ENCODE assay signal across 33 cellular contexts in genomic region chr14:100778078-100778927, GRCh38. TPM values are rescaled to one million over a fixed set of nuclear protein-coding genes. Genes with fewer than 3 reads are reported as not detected.
DNase-seq lines count a peak whose midpoint lies in the region; ATAC-seq, FAIRE-seq and TF ChIP-seq lines count a peak whose summit lies in the region.
"Had no signal": no experiment of that assay in that cellular context is flagged by ENCODE, and none has a peak within 500 bp of the region (broad histone marks: within the 10 kb centered on the region; RNA-seq: fewer than 3 reads in every experiment).

No MANE protein-coding gene starts in this region.

- POLR2A ChIA-PET in K562 (lab: Yijun Ruan, JAX), result interaction anchor here (1.0 kb wide), 1 partner anchor 10 kb away, joined by 3 read pairs; no protein-coding TSS in a partner anchor

- BruUV-seq in K562 (replicated peaks; lab: Mats Ljungman, UMichigan), result no TSS peak

- H3K79me2 ChIP-seq in K562 (ENCODE audit: control insufficient read depth, insufficient read depth, low read length), result no peaks in the 10 kb centered on the region

- intact Hi-C loops in K562 (cut with micrococcal nuclease), result no loop called here

- DNase-seq in DMS 273 (lab: John Stamatoyannopoulos, UW; ENCODE audit: unreplicated experiment) (peak; percentile 15), DMS 273 treated with DMSO at 0.1 percent for 48 hours (lab: John Stamatoyannopoulos, UW) (no peak), K562 (ENCODE audit: extremely low read depth in 1 of 4, low spot score in 3 of 4) (no peak), myocyte (ENCODE audit: low read depth) (peak; percentile 65), SW480 (ENCODE audit: low spot score) (no peak), NCI-H526 treated with DMSO at 0.1 percent for 48 hours (lab: John Stamatoyannopoulos, UW) (no peak), COLO829 (ENCODE audit: low spot score) (no peak)
- DNase-seq: activated CD4-positive, alpha-beta T cell treated with anti-CD3 and anti-CD28 coated beads for 1 hour; activated CD8-positive, alpha-beta T cell treated with anti-CD3 and anti-CD28 coated beads, Interleukin-2, amount 10 ng/mL, durations not matched to agents 7 days and 5 days; activated naive CD4-positive, alpha-beta T cell; activated T-cell treated with anti-CD3 and anti-CD28 coated beads, Interleukin-2, amount 50 U/mL, for 1 hour; Caco-2; foreskin melanocyte; hippocampal formation; KG1; mucosa of descending colon; NCI-H1417 treated with DMSO at 0.1 percent for 48 hours; NCI-H2081 treated with DMSO at 0.1 percent for 48 hours; NCI-H510A had no signal

- in situ Hi-C loops in K562 (cut with MboI), result no loop called here

- no peaks in the 10 kb centered on the region for H3K36me3 ChIP-seq in K562 (ENCODE audit: control insufficient read depth, insufficient read depth, low read length)
- H3K36me3 ChIP-seq in skeletal muscle tissue (ENCODE audit: control insufficient read depth in 3 of 3, insufficient read depth in 3 of 3, low read length in 3 of 3), result no peaks in the 10 kb centered on the region
- H3K36me3 ChIP-seq: adrenal gland, BLaER1, breast epithelium, esophagus muscularis mucosa had no signal

- no peak for TF ChIP-seq POLR2A in K562 (conservative IDR thresholded peaks at IDR 0.05)

- H3K27ac ChIP-seq in K562 (ENCODE audit: extremely low read depth, low read depth, low read length) (no peak overlapping the region), skeletal muscle tissue (ENCODE audit: low read depth, low read length) (peak overlapping the region; percentile 71)
- H3K27ac ChIP-seq: 22Rv1, adrenal gland, BLaER1, breast epithelium, coronary artery, esophagus muscularis mucosa, GM23248, skin epidermis had no signal

- no peak for TF ChIP-seq CTCF in K562 (IDR thresholded peaks at IDR 0.05 in 2 of 3, conservative IDR thresholded peaks at IDR 0.05 in 1 of 3; ENCODE audit: insufficient read depth in 2 of 3, low read depth in 1 of 3, low read length in 3 of 3)

- TF ChIP-seq RAD21 in K562 (CRISPR knock-in tag; conservative IDR thresholded peaks at IDR 0.05 in 1 of 2, IDR thresholded peaks at IDR 0.05 in 1 of 2), result no peak

- no peak for ATAC-seq in K562
- ATAC-seq: activated CD8-positive, alpha-beta T cell treated with anti-CD3 and anti-CD28 coated beads, Interleukin-2, amount 10 ng/mL, durations not matched to agents 7 days and 5 days; mucosa of descending colon; stimulated activated effector memory CD8-positive, alpha-beta T cell treated with anti-CD3 and anti-CD28 coated beads, Interleukin-12 subunit alpha, Interleukin-12 subunit beta, amount 100 ng/mL, for 72 hours had no signal

- H3K4me1 ChIP-seq in K562 (replicated peaks in 1 of 2; ENCODE audit: control insufficient read depth in 2 of 2, insufficient read depth in 2 of 2, low read length in 2 of 2) (peaks cover 8 to 48% of the 10 kb centered on the region in 2 experiments; a peak in 4 of 5 replicates), skeletal muscle tissue (ENCODE audit: control insufficient read depth in 3 of 3, insufficient read depth in 3 of 3, low read length in 3 of 3) (peaks cover 24 to 44% (median 38%) of the 10 kb centered on the region in 3 donors)
- H3K4me1 ChIP-seq: adrenal gland, BLaER1, breast epithelium, Caco-2, esophagus muscularis mucosa had no signal

- CTCF ChIA-PET in K562 (lab: Yijun Ruan, JAX; ENCODE audit: low intra/inter-chr PET ratio), result no interaction called here

- H4K20me1 ChIP-seq in K562 (replicated peaks; ENCODE audit: control insufficient read depth, insufficient read depth, low read length), result no peaks in the 10 kb centered on the region
- H4K20me1 ChIP-seq: BLaER1 had no signal

- no peak for FAIRE-seq in K562 (lab: Jason Lieb, UNC)
- FAIRE-seq: HTR-8/SVneo had no signal

- no peak overlapping the region for H3K4me3 ChIP-seq in K562
- peak overlapping the region in 1 of 3 donors; percentile 29 for H3K4me3 ChIP-seq in skeletal muscle tissue (ENCODE audit: low read length in 3 of 3)
- H3K4me3 ChIP-seq: adrenal gland, BLaER1, breast epithelium, coronary artery, esophagus muscularis mucosa, GM23248, mucosa of descending colon, skin epidermis had no signal

- H3K9ac ChIP-seq in K562 (ENCODE audit: insufficient read depth in 1 of 2, low read depth in 2 of 2, low read length in 2 of 2) (peak overlapping the region in 1 of 2 experiments; percentile 22; a peak in 1 of 4 replicates), skeletal muscle tissue (ENCODE audit: low read depth in 1 of 3, low read length in 3 of 3) (peak overlapping the region in 1 of 3 donors; percentile 50)
- H3K9ac ChIP-seq: BLaER1, GM23248 had no signal

- TF ChIP-seq EP300 in K562 (IDR thresholded peaks at IDR 0.05; ENCODE audit: low read length), result no peak

- 0 out of 2 replicates have a peak overlapping the region, but pooled peaks have one; percentile 2 for H2AFZ ChIP-seq in K562 (ENCODE audit: low read depth, low read length)
- H2AFZ ChIP-seq: GM23248 had no signal

- no peaks in the 10 kb centered on the region for H3K9me1 ChIP-seq in K562 (ENCODE audit: control insufficient read depth, insufficient read depth, low read length)

- H3K27me3 ChIP-seq in K562 (ENCODE audit: control insufficient read depth in 2 of 2, insufficient read depth in 2 of 2, low read length in 2 of 2), result no peaks in the 10 kb centered on the region
- peaks cover 0 to 11% (median 9%) of the 10 kb centered on the region in 3 donors for H3K27me3 ChIP-seq in skeletal muscle tissue (ENCODE audit: control insufficient read depth in 3 of 3, insufficient read depth in 3 of 3, low read length in 3 of 3)
- H3K27me3 ChIP-seq: adrenal gland, BLaER1 had no signal

- no peaks in the 10 kb centered on the region for H3K9me3 ChIP-seq in K562 (replicated peaks; ENCODE audit: control insufficient read depth, insufficient read depth, low read depth, low read length)
- no peaks in the 10 kb centered on the region for H3K9me3 ChIP-seq in skeletal muscle tissue (ENCODE audit: control insufficient read depth in 3 of 3, low read length in 3 of 3)
- H3K9me3 ChIP-seq: adrenal gland, BLaER1, breast epithelium, Caco-2, esophagus muscularis mucosa, mucosa of descending colon had no signal

- 86% methylated on average over 18 of the region's 20 CpGs for WGBS in K562 (ENCODE audit: insufficient coverage, low coverage, missing lambda C conversion rate)

- H3K4me2 ChIP-seq in K562 (ENCODE audit: insufficient read depth, low read length), result no peak overlapping the region
- H3K4me2 ChIP-seq: BLaER1 had no signal

TF ChIP-seq in K562, 482 proteins besides CTCF, POLR2A, EP300 and RAD21 (continues in another document):
- TF ChIP-seq POLR2B (IDR thresholded peaks at IDR 0.05; ENCODE audit: low read depth, partially characterized antibody), result no peak
- no peak for TF ChIP-seq SREBF2 (CRISPR knock-in tag; IDR thresholded peaks at IDR 0.05)
- no peak for TF ChIP-seq NR1H2 (CRISPR knock-in tag; IDR thresholded peaks at IDR 0.05)
- no peak for TF ChIP-seq ZFP1 (CRISPR knock-in tag; IDR thresholded peaks at IDR 0.05)
- no peak for TF ChIP-seq NFXL1 (CRISPR knock-in tag; IDR thresholded peaks at IDR 0.05)
- no peak for TF ChIP-seq NFYB (IDR thresholded peaks at IDR 0.05; ENCODE audit: extremely low read depth, insufficient read length)
- no peak for TF ChIP-seq C11orf30 (IDR thresholded peaks at IDR 0.05; ENCODE audit: low read depth)

RNA-seq across cellular contexts. Expression of gene MEG3, which starts 47.6 kb away (rescaled TPM):
- 6.3 and 7.3 TPM in 2 replicates for total RNA-seq in K562 (2011; cell fraction: chromatin; rRNA removed; ENCODE audit: low replicate concordance)
- 3.7 TPM in 2 replicates for total RNA-seq in K562 (2011; cell fraction: nucleolus; rRNA removed)
- 5.4 and 7.5 TPM in 2 replicates for total RNA-seq in K562 (2011; cell fraction: nucleoplasm; rRNA removed)
- total RNA-seq in K562 (2014; rRNA removed) (0.37 and 0.77 TPM in 2 replicates), K562 (2014; rRNA removed; fragmentation: Illumina TruSeq; extraction: Trizol) (0.69 and 1.1 TPM in 2 replicates), K562 (2015; rRNA removed; fragmentation: Illumina TruSeq; extraction: Trizol) (0.83 and 1.3 TPM in 2 replicates), K562 (2021) (2.7 and 3.8 TPM in 2 replicates), myocyte (289 and 326 TPM in 2 replicates), skeletal muscle tissue (587 TPM)
- polyA plus RNA-seq in K562 (2011; rRNA removed) (0.05 TPM in 1 of 2 replicates, not detected in the other), K562 (2014; fragmentation: Illumina TruSeq; extraction: Trizol) (2.4 TPM in 2 replicates), K562 (2014; fragmentation: Nextera tagmentation; extraction: Ambion mirVana) (under 1 TPM; 0.10 to 0.15 TPM), K562 (2014; rRNA removed) (3.9 and 5.3 TPM in 2 replicates)
- polyA plus RNA-seq in K562 (2011; cell fraction: cytosol; rRNA removed), result 0.06 and 0.09 TPM in 2 replicates
- 0.04 and 0.36 TPM in 2 replicates for polyA plus RNA-seq in K562 (2011; cell fraction: nucleus; rRNA removed)
- polyA plus RNA-seq in K562 (2012), result 2.7 and 17.3 TPM in 2 replicates
- polyA minus RNA-seq in K562 (2011; rRNA and poly(A)+ RNA removed), result not detected in 2 replicates
- not detected in 2 replicates for polyA minus RNA-seq in K562 (2011; cell fraction: cytosol; rRNA and poly(A)+ RNA removed)
- not detected in 2 replicates for polyA minus RNA-seq in K562 (2011; cell fraction: nucleus; rRNA and poly(A)+ RNA removed)
- 176 TPM for polyA plus RNA-seq in myocyte (2012)
- total RNA-seq: activated CD8-positive, alpha-beta T cell treated with anti-CD3 and anti-CD28 coated beads, Interleukin-2, amount 10 ng/mL, durations not matched to agents 7 days and 5 days; Caco-2; SK-MEL-5 had no signal

RNA-seq across cellular contexts. Expression of gene DLK1, which starts 51.6 kb away (rescaled TPM):
- total RNA-seq in K562 (2011; cell fraction: chromatin; rRNA removed; ENCODE audit: low replicate concordance), result 16.9 and 103 TPM in 2 replicates
- 80.7 and 188 TPM in 2 replicates for total RNA-seq in K562 (2011; cell fraction: nucleolus; rRNA removed)
- total RNA-seq in K562 (2011; cell fraction: nucleoplasm; rRNA removed), result 58.2 and 70.2 TPM in 2 replicates
- total RNA-seq in K562 (2014; rRNA removed), result 11.8 and 12.5 TPM in 2 replicates
- total RNA-seq in K562 (2014; rRNA removed; fragmentation: Illumina TruSeq; extraction: Trizol), result 3.9 and 5.6 TPM in 2 replicates
- 17.6 and 20.2 TPM in 2 replicates for total RNA-seq in K562 (2015; rRNA removed; fragmentation: Illumina TruSeq; extraction: Trizol)
- 44.2 and 48.3 TPM in 2 replicates for total RNA-seq in K562 (2021)
- polyA plus RNA-seq in K562 (2011; rRNA removed), result 97.2 and 430 TPM in 2 replicates
- polyA plus RNA-seq in K562 (2011; cell fraction: cytosol; rRNA removed), result 306 and 365 TPM in 2 replicates
- 296 and 371 TPM in 2 replicates for polyA plus RNA-seq in K562 (2011; cell fraction: nucleus; rRNA removed)
- 106 and 264 TPM in 2 replicates for polyA plus RNA-seq in K562 (2012)
- 15.3 and 36.5 TPM in 2 replicates for polyA plus RNA-seq in K562 (2014; fragmentation: Illumina TruSeq; extraction: Trizol)
- polyA plus RNA-seq in K562 (2014; fragmentation: Nextera tagmentation; extraction: Ambion mirVana), result 1 to 10 TPM; 4.4 to 4.7 TPM
- 21.4 and 27.5 TPM in 2 replicates for polyA plus RNA-seq in K562 (2014; rRNA removed)
- polyA minus RNA-seq in K562 (2011; rRNA and poly(A)+ RNA removed), result 35.4 and 85.9 TPM in 2 replicates
- polyA minus RNA-seq in K562 (2011; cell fraction: cytosol; rRNA and poly(A)+ RNA removed), result 143 and 458 TPM in 2 replicates
- 44.6 and 117 TPM in 2 replicates for polyA minus RNA-seq in K562 (2011; cell fraction: nucleus; rRNA and poly(A)+ RNA removed)
- not detected in 2 replicates for total RNA-seq in myocyte
- polyA plus RNA-seq in myocyte (2012), result not detected
- 283 TPM for total RNA-seq in skeletal muscle tissue
- total RNA-seq: activated CD8-positive, alpha-beta T cell treated with anti-CD3 and anti-CD28 coated beads, Interleukin-2, amount 10 ng/mL, durations not matched to agents 7 days and 5 days; Caco-2; GM23248; pulmonary artery endothelial cell; RPMI7951 had no signal
- polyA plus RNA-seq: GM23248 had no signal

Comparison
In these comparisons a context has a peak if more than half of its experiments do, and no peak if none do; other contexts are left out.
1. DNase-seq: peak in DMS 273 (single experiment) and myocyte (single experiment); none in DMS 273 treated with DMSO at 0.1 percent for 48 hours (single experiment), K562 (0 of 4), SW480 (single experiment), NCI-H526 treated with DMSO at 0.1 percent for 48 hours (single experiment) and COLO829 (single experiment).
2. RNA of gene MEG3, which starts 47.6 kb away (total RNA-seq): 587 TPM in skeletal muscle tissue (single experiment) and 289 to 326 TPM in myocyte; 0.37 to 7.5 TPM in K562; every median in the first group is over 10 times any median in the second.